ENCODE assay signal across 8 cellular contexts in the genomic region with DNA sequence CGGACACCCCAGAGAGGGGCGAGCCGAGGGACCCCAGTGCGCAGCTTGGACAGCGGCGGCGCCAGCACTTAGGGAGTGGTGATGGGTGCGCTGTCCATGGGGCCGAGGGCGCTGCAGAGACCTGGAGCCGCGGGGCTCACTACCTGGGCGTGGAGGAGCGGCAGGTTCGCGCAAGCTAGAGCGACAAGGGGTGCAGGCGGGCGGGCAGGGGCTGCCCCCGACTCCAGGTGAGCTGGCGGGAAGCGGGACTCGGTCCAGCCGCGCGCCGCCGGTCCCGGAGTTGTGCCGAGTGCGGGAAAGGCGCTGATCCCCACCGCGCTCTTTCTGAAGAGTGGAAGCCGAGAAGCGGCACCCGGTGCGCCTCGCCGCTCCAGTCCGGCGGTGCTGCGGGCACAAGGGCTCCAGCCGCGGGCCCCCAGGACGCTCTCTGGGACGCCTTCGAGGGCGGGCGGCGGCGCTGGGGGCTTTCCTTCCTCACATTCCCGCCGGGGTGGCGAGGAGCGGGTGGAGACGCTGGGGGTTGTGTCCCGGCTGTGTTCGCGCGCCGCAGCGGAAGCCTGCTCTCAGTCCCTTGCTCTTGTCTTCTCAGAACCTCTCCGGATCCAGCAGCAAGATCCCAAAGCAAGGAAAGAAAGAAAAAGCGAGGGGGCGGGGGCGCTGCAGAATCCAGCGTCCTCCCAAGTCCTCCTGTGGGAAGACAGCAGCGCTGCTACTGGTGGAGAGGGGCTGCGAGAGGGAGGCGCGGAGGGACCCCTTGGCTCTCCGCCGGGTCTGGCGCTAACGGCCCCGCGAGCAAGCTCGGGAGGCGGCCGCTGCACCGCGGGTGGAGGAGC. TPM values are rescaled to one million over a fixed set of nuclear protein-coding genes. Genes with fewer than 3 reads are reported as not detected.
DNase-seq lines count a peak whose midpoint lies in the region; ATAC-seq and TF ChIP-seq lines count a peak whose summit lies in the region.

A gene with protein sequence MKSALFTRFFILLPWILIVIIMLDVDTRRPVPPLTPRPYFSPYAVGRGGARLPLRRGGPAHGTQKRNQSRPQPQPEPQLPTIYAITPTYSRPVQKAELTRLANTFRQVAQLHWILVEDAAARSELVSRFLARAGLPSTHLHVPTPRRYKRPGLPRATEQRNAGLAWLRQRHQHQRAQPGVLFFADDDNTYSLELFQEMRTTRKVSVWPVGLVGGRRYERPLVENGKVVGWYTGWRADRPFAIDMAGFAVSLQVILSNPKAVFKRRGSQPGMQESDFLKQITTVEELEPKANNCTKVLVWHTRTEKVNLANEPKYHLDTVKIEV (minus strand): TSS at position 610 of the 833 bp plus-strand sequence. CDS start 631 bp downstream, outside the sequence.

- H4K12ac ChIP-seq in trophoblast cell (ENCODE audit: low read depth, low read length): no peak within 1 kb of the TSS

- peaks cover 6 to 24% (median 15%) of the 10 kb centered on the region in 9 donors for H3K4me1 ChIP-seq in heart right ventricle
- H3K4me1 ChIP-seq in trophoblast cell (ENCODE audit: control insufficient read depth in 1 of 2, insufficient read depth in 2 of 2, low read length in 2 of 2): peaks cover 13 to 17% of the 10 kb centered on the region in 2 experiments

- DNase-seq in C1 segment of cervical spinal cord (lab: John Stamatoyannopoulos, UW) (peak in 8 of 14 donors; percentile 7 to 54 (median 24)), HuH-7 (ENCODE audit: low spot score) (peak; percentile 36), heart right ventricle (peak in 1 of 2 donors; percentile 4), trophoblast cell (peak in 1 of 2 donors; percentile 12)

- no peak within 1 kb of the TSS for H3K4ac ChIP-seq in trophoblast cell (ENCODE audit: low read depth, low read length)

- no peaks in the 10 kb centered on the region for H3K79me2 ChIP-seq in trophoblast cell (ENCODE audit: control insufficient read depth, insufficient read depth, low read length, poor library complexity)

- peak; percentile 15 for ATAC-seq in GM19351 (IDR thresholded peaks at IDR 0.05; ENCODE audit: unreplicated experiment)
- ATAC-seq in heart right ventricle: peak; percentile 41 to 62 (median 54)
- no peak for ATAC-seq in GM18858 (IDR thresholded peaks at IDR 0.05; ENCODE audit: unreplicated experiment)
- no peak for ATAC-seq in GM18861 (IDR thresholded peaks at IDR 0.05; ENCODE audit: unreplicated experiment)

- H2AK5ac ChIP-seq in trophoblast cell (ENCODE audit: low read length): no peak within 1 kb of the TSS

- peaks cover 15% of the 10 kb centered on the region for H3K4me1 Mint-ChIP-seq in activated naive CD4-positive, alpha-beta T cell treated with anti-CD3 and anti-CD28 coated beads, Interleukin-2, amount 50 U/mL, for 24 hours

- no peaks in the 10 kb centered on the region for H3K9me3 Mint-ChIP-seq in activated naive CD4-positive, alpha-beta T cell treated with anti-CD3 and anti-CD28 coated beads, Interleukin-2, amount 50 U/mL, for 24 hours

- H3K9me3 ChIP-seq in heart right ventricle: no peaks in the 10 kb centered on the region
- H3K9me3 ChIP-seq in trophoblast cell (ENCODE audit: insufficient read depth, low read depth, low read length): peaks cover 2% of the 10 kb centered on the region

- H3K79me1 ChIP-seq in trophoblast cell (ENCODE audit: low read length): no peaks in the 10 kb centered on the region

- H3K27me3 ChIP-seq in heart right ventricle: peaks cover 8 to 87% (median 43%) of the 10 kb centered on the region in 7 donors
- peaks cover 26% of the 10 kb centered on the region for H3K27me3 ChIP-seq in trophoblast cell (ENCODE audit: insufficient read depth, low read length)

- H3K23ac ChIP-seq in trophoblast cell (ENCODE audit: low read length): no peak within 1 kb of the TSS

- peak within 1 kb of the TSS; percentile 26 for H2AFZ ChIP-seq in trophoblast cell (ENCODE audit: insufficient read depth, low read length, poor library complexity)

- no peak within 1 kb of the TSS for H2BK120ac ChIP-seq in trophoblast cell (ENCODE audit: insufficient read depth, low read length, poor library complexity)

- peak within 1 kb of the TSS; percentile 95 for H3K4me2 ChIP-seq in trophoblast cell (ENCODE audit: low read length)

- intact Hi-C loops in heart right ventricle (cut with DNase I): loop anchor here in 6 of 10 donors (2.0 to 10.0 kb wide), 6 partner anchors 72 to 412 kb away; no protein-coding TSS in a partner anchor

- no peak within 1 kb of the TSS for H3K9ac ChIP-seq in trophoblast cell (ENCODE audit: low read length)

- H3K14ac ChIP-seq in trophoblast cell (ENCODE audit: low read length): no peak within 1 kb of the TSS

- peak within 1 kb of the TSS; percentile 83 for H3K4me3 Mint-ChIP-seq in activated naive CD4-positive, alpha-beta T cell treated with anti-CD3 and anti-CD28 coated beads, Interleukin-2, amount 50 U/mL, for 24 hours

- H3K27me3 Mint-ChIP-seq in activated naive CD4-positive, alpha-beta T cell treated with anti-CD3 and anti-CD28 coated beads, Interleukin-2, amount 50 U/mL, for 24 hours: peaks cover 39% of the 10 kb centered on the region

- H3K36me3 Mint-ChIP-seq in activated naive CD4-positive, alpha-beta T cell treated with anti-CD3 and anti-CD28 coated beads, Interleukin-2, amount 50 U/mL, for 24 hours: no peaks in the 10 kb centered on the region

- H3K27ac ChIP-seq in heart right ventricle (no peak within 1 kb of the TSS), trophoblast cell (ENCODE audit: low read depth, low read length) (no peak within 1 kb of the TSS)

- no peak within 1 kb of the TSS for H2BK5ac ChIP-seq in trophoblast cell (ENCODE audit: low read depth, low read length, poor library complexity)

- H3K18ac ChIP-seq in trophoblast cell (ENCODE audit: low read length): no peak within 1 kb of the TSS

- no peak within 1 kb of the TSS for H3K27ac Mint-ChIP-seq in activated naive CD4-positive, alpha-beta T cell treated with anti-CD3 and anti-CD28 coated beads, Interleukin-2, amount 50 U/mL, for 24 hours

- no peak for TF ChIP-seq CTCF in heart right ventricle (IDR thresholded peaks at IDR 0.05)

- H3K36me3 ChIP-seq in heart right ventricle (no peaks in the 10 kb centered on the region), trophoblast cell (ENCODE audit: control insufficient read depth in 1 of 2, insufficient read depth in 2 of 2, low read length in 2 of 2) (no peaks in the 10 kb centered on the region)

- no peak within 1 kb of the TSS for H2BK12ac ChIP-seq in trophoblast cell (ENCODE audit: low read length)

- 0 to 1% methylated on average over 83 of the region's 83 CpGs for WGBS in heart right ventricle, 2 donors
- WGBS in trophoblast cell (ENCODE audit: extremely low coverage, insufficient coverage, insufficient read length): no CpG with 5 or more reads among the region's 83 CpGs

- peak within 1 kb of the TSS; percentile 49 to 66 (median 60) for H3K4me3 ChIP-seq in heart right ventricle
- H3K4me3 ChIP-seq in trophoblast cell (ENCODE audit: low read depth, low read length): peak within 1 kb of the TSS; percentile 59

- no peak within 1 kb of the TSS for H4K8ac ChIP-seq in trophoblast cell (ENCODE audit: low read depth, low read length)

- no peak within 1 kb of the TSS for H4K91ac ChIP-seq in trophoblast cell (ENCODE audit: low read depth, low read length)

RNA-seq across cellular contexts. Expression of the gene that starts here (rescaled TPM):
- under 1 TPM in 1 of 10 donors, not detected in 9; 0.05 TPM for total RNA-seq in heart right ventricle
- polyA plus RNA-seq in heart right ventricle: under 1 TPM in 1 of 2 donors, not detected in 1; 0.10 TPM
- 0.01 TPM in 1 of 2 replicates, not detected in the other for polyA plus RNA-seq in trophoblast cell (2013)

Comparison
In these comparisons a context has a peak if more than half of its experiments do, and no peak if none do; other contexts are left out.
1. Peak in ATAC-seq and H3K4me3 ChIP-seq in heart right ventricle; RNA of the gene not detected or under 1 TPM.